1 cellular context compared by ENCODE assay signal in genomic region chr3:1513662-1514061, GRCh38.
TF ChIP-seq lines count a peak whose summit lies in the region.

No MANE protein-coding gene starts in this region.

TF ChIP-seq in GM23338, 12 proteins besides CTCF, POLR2A, EP300 and RAD21 (continued from another document):
- no peak for TF ChIP-seq ZNF462 (CRISPR knock-in tag; IDR thresholded peaks at IDR 0.05)
- no peak for TF ChIP-seq EZH2phosphoT487 (IDR thresholded peaks at IDR 0.05; ENCODE audit: unreplicated experiment)
- no peak for TF ChIP-seq ZNF114 (CRISPR knock-in tag; IDR thresholded peaks at IDR 0.05)
- no peak for TF ChIP-seq STAT1 (IDR thresholded peaks at IDR 0.05; ENCODE audit: unreplicated experiment)
- no peak for TF ChIP-seq ZNF331 (CRISPR knock-in tag; IDR thresholded peaks at IDR 0.05; ENCODE audit: low read depth)
- no peak for TF ChIP-seq JUNB (IDR thresholded peaks at IDR 0.05; ENCODE audit: unreplicated experiment)
